In genomic region chr2:142585785-142586184, GRCh38 we compare ENCODE assay signal across 12 cellular contexts.
DNase-seq lines count a peak whose midpoint lies in the region; ATAC-seq, FAIRE-seq and TF ChIP-seq lines count a peak whose summit lies in the region.
"Had no signal": no experiment of that assay in that cellular context is flagged by ENCODE, and none has a peak within 500 bp of the region (broad histone marks: within the 10 kb centered on the region; RNA-seq: fewer than 3 reads in every experiment).

No MANE protein-coding gene starts in this region.

- in situ Hi-C loops in GM12878 (cut with MboI) (no loop called here), KBM-7 (cut with MboI; ENCODE audit: low pct_unique_long_range_greater_than_20kb, low sequenced_read_pairs) (no loop called here)

- peak; percentile 82 for ATAC-seq in GM19023 (IDR thresholded peaks at IDR 0.05; ENCODE audit: unreplicated experiment)
- ATAC-seq in GM21619 (IDR thresholded peaks at IDR 0.05; ENCODE audit: unreplicated experiment) = peak; percentile 88
- ATAC-seq in HG03097 (IDR thresholded peaks at IDR 0.05; ENCODE audit: low FRiP score, unreplicated experiment) = peak; percentile 69
- peak; percentile 88 for ATAC-seq in GM12878
- ATAC-seq in stimulated activated naive CD8-positive, alpha-beta T cell treated with anti-CD3 and anti-CD28 coated beads, Interleukin-15, Interleukin-2, amounts not matched to agents 100 U/mL and 50 U/mL, for 24 hours = no peak
- no peak for ATAC-seq in natural killer cell treated with Interleukin-12 subunit alpha and Interleukin-12 subunit beta and Interleukin-15 and Interleukin-18, amount 100 ng/mL, for 72 hours

- H3K27me3 ChIP-seq in GM12878 (replicated peaks in 1 of 2; ENCODE audit: control insufficient read depth in 2 of 2, insufficient read depth in 2 of 2, low read length in 1 of 2) = no peaks in the 10 kb centered on the region

- no peak for TF ChIP-seq CTCF in GM12878 (IDR thresholded peaks at IDR 0.05 in 2 of 3, conservative IDR thresholded peaks at IDR 0.05 in 1 of 3; ENCODE audit: control insufficient read depth in 2 of 3, extremely low read depth in 1 of 3, insufficient read depth in 1 of 3, low read depth in 3 of 3, low read length in 3 of 3)

- no peak overlapping the region for H3K27ac Mint-ChIP-seq in natural killer cell treated with Interleukin-12 subunit alpha and Interleukin-12 subunit beta and Interleukin-15 and Interleukin-18, amount 100 ng/mL, for 72 hours
- H3K27ac Mint-ChIP-seq: T-helper 2 cell treated with Interferon-gamma antibody and Interleukin-4, amounts not matched to agents 5 μg/mL and 100 μg/mL, for 36 hours had no signal

- no peak overlapping the region for H2AFZ ChIP-seq in GM12878 (ENCODE audit: control insufficient read depth, low read depth, low read length)

- no peak overlapping the region for H3K4me2 ChIP-seq in GM12878 (ENCODE audit: control insufficient read depth, insufficient read depth)

- BruUV-seq in GM12878 (replicated peaks; lab: Mats Ljungman, UMichigan) = no TSS peak

- H3K27ac ChIP-seq in GM12878 (ENCODE audit: control insufficient read depth, insufficient read depth) = no peak overlapping the region

- DNase-seq in GM12878 (ENCODE audit: low read depth, low spot score) = peak; percentile 21
- no peak for DNase-seq in stimulated activated naive CD8-positive, alpha-beta T cell treated with anti-CD3 and anti-CD28 coated beads, Interleukin-15, Interleukin-2, amounts not matched to agents 100 U/mL and 50 U/mL, for 24 hours
- DNase-seq in natural killer cell treated with Interleukin-12 subunit alpha and Interleukin-12 subunit beta and Interleukin-15 and Interleukin-18, amount 100 ng/mL, for 72 hours (ENCODE audit: low spot score) = no peak
- DNase-seq in iPS-NIHi7 (ENCODE audit: extremely low spot score) = no peak
- no peak for DNase-seq in KBM-7
- DNase-seq: COR-L47, dermis blood vessel endothelial cell, NCI-H1417 treated with DMSO at 0.1 percent for 48 hours had no signal

- POLR2A ChIA-PET in GM12878 (lab: Charles Lee) = interaction anchor here (1.1 kb wide), 1 partner anchor 10 kb away, joined by 3 read pairs; no protein-coding TSS in a partner anchor

- peaks cover 10% of the 10 kb centered on the region for H3K4me1 ChIP-seq in GM12878 (ENCODE audit: control insufficient read depth, insufficient read depth, low read length)

- TF ChIP-seq RAD21 in GM12878 (IDR thresholded peaks at IDR 0.05; ENCODE audit: insufficient read depth, low read depth, low read length) = no peak

- H3K4me3 Mint-ChIP-seq in natural killer cell treated with Interleukin-12 subunit alpha and Interleukin-12 subunit beta and Interleukin-15 and Interleukin-18, amount 100 ng/mL, for 72 hours = no peak overlapping the region
- H3K4me3 Mint-ChIP-seq: T-helper 2 cell treated with Interferon-gamma antibody and Interleukin-4, amounts not matched to agents 5 μg/mL and 100 μg/mL, for 36 hours had no signal

- no peak for TF ChIP-seq POLR2A in GM12878 (IDR thresholded peaks at IDR 0.05; ENCODE audit: low read depth, low read length)

- no peaks in the 10 kb centered on the region for H3K4me1 Mint-ChIP-seq in natural killer cell treated with Interleukin-12 subunit alpha and Interleukin-12 subunit beta and Interleukin-15 and Interleukin-18, amount 100 ng/mL, for 72 hours (ENCODE audit: low read depth in 2 of 2)

- no peaks in the 10 kb centered on the region for H3K36me3 Mint-ChIP-seq in natural killer cell treated with Interleukin-12 subunit alpha and Interleukin-12 subunit beta and Interleukin-15 and Interleukin-18, amount 100 ng/mL, for 72 hours

- H3K36me3 ChIP-seq in GM12878 (ENCODE audit: control insufficient read depth in 2 of 2, insufficient read depth in 2 of 2, low read length in 1 of 2) = no peaks in the 10 kb centered on the region

- H3K79me2 ChIP-seq in GM12878 (ENCODE audit: control insufficient read depth, insufficient read depth, low read length) = no peaks in the 10 kb centered on the region

- H3K9ac ChIP-seq in GM12878 (ENCODE audit: control insufficient read depth, insufficient read depth, low read length) = no peak overlapping the region

- peaks cover 15% of the 10 kb centered on the region for H3K9me3 Mint-ChIP-seq in natural killer cell treated with Interleukin-12 subunit alpha and Interleukin-12 subunit beta and Interleukin-15 and Interleukin-18, amount 100 ng/mL, for 72 hours
- H3K9me3 Mint-ChIP-seq: T-helper 2 cell treated with Interferon-gamma antibody and Interleukin-4, amounts not matched to agents 5 μg/mL and 100 μg/mL, for 36 hours had no signal

- H4K20me1 ChIP-seq in GM12878 (ENCODE audit: control insufficient read depth, insufficient read depth) = no peaks in the 10 kb centered on the region

- RAD21 ChIA-PET in GM12878 (lab: Charles Lee; ENCODE audit: unreplicated experiment) = no interaction called here

- TF ChIP-seq EP300 in GM12878 (IDR thresholded peaks at IDR 0.05; ENCODE audit: borderline replicate concordance in 1 of 2, control insufficient read depth in 1 of 2, low read depth in 2 of 2, low read length in 2 of 2) = no peak

- intact Hi-C loops in GM12878 (cut with micrococcal nuclease; ENCODE audit: unreplicated experiment) = no loop called here

- WGBS in GM12878 (ENCODE audit: insufficient coverage, insufficient replicate concordance, low lambda C conversion rate, missing lambda C conversion rate) = 23% methylated on average over 2 of the region's 2 CpGs

- CTCF ChIA-PET in GM12878 (lab: Yijun Ruan, JAX) = interaction anchor here (0.9 kb wide), 1 partner anchor 8 kb away, joined by 4 read pairs; no protein-coding TSS in a partner anchor

- SMC1A ChIA-PET in GM12878 (lab: Charles Lee; ENCODE audit: uncharacterized antibody, unreplicated experiment) = interaction anchor here (1.4 kb wide), 1 partner anchor 18 kb away, joined by 4 read pairs; no protein-coding TSS in a partner anchor

- H3K9me3 ChIP-seq in GM12878 (replicated peaks; ENCODE audit: control insufficient read depth, insufficient read depth, low read length) = no peaks in the 10 kb centered on the region

- H3K4me3 ChIP-seq in GM12878 = no peak overlapping the region

- peak; percentile 91 for FAIRE-seq in GM12878 (lab: Jason Lieb, UNC)

- no peaks in the 10 kb centered on the region for H3K27me3 Mint-ChIP-seq in natural killer cell treated with Interleukin-12 subunit alpha and Interleukin-12 subunit beta and Interleukin-15 and Interleukin-18, amount 100 ng/mL, for 72 hours

TF ChIP-seq in GM12878, 131 proteins besides CTCF, POLR2A, EP300 and RAD21 (continues in another document):
- TF ChIP-seq RUNX3 (IDR thresholded peaks at IDR 0.05; ENCODE audit: low read length) (peak; percentile 47; the same call in 1 of the 2 replicates), PRDM15 (CRISPR knock-in tag; IDR thresholded peaks at IDR 0.05) (no peak), ZNF24 (IDR thresholded peaks at IDR 0.05) (no peak), LARP7 (IDR thresholded peaks at IDR 0.05) (no peak), PAX5 (IDR thresholded peaks at IDR 0.05; ENCODE audit: borderline replicate concordance, low read depth, low read length) (no peak), CHD1 (IDR thresholded peaks at IDR 0.05; ENCODE audit: low read depth, low read length) (no peak), POU2F2 (IDR thresholded peaks at IDR 0.05; ENCODE audit: borderline replicate concordance, low read depth, low read length) (no peak), MEF2B (IDR thresholded peaks at IDR 0.05; ENCODE audit: partially characterized antibody, poor library complexity, severe bottlenecking) (no peak), BMI1 (IDR thresholded peaks at IDR 0.05; ENCODE audit: borderline replicate concordance) (no peak), ZZZ3 (IDR thresholded peaks at IDR 0.05; ENCODE audit: control insufficient read depth, insufficient read length, low read depth) (no peak), CREM (IDR thresholded peaks at IDR 0.05; ENCODE audit: low read depth) (no peak), SPI1 (IDR thresholded peaks at IDR 0.05; ENCODE audit: borderline replicate concordance, insufficient read depth, low read depth, low read length) (0 out of 2 replicates have a peak, but pooled peaks have one; percentile 8), BACH1 (IDR thresholded peaks at IDR 0.05; ENCODE audit: borderline replicate concordance) (no peak), STAT1 (conservative IDR thresholded peaks at IDR 0.05) (no peak)
- TF ChIP-seq, protein P1, sequence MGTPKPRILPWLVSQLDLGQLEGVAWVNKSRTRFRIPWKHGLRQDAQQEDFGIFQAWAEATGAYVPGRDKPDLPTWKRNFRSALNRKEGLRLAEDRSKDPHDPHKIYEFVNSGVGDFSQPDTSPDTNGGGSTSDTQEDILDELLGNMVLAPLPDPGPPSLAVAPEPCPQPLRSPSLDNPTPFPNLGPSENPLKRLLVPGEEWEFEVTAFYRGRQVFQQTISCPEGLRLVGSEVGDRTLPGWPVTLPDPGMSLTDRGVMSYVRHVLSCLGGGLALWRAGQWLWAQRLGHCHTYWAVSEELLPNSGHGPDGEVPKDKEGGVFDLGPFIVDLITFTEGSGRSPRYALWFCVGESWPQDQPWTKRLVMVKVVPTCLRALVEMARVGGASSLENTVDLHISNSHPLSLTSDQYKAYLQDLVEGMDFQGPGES (IDR thresholded peaks at IDR 0.05) = no peak

Comparison
In these comparisons a context has a peak if more than half of its experiments do, and no peak if none do; other contexts are left out.
1. ATAC-seq: peak in GM19023 (single experiment), GM21619 (single experiment), HG03097 (single experiment) and GM12878 (single experiment); none in stimulated activated naive CD8-positive, alpha-beta T cell treated with anti-CD3 and anti-CD28 coated beads, Interleukin-15, Interleukin-2, amounts not matched to agents 100 U/mL and 50 U/mL, for 24 hours (single experiment) and natural killer cell treated with Interleukin-12 subunit alpha and Interleukin-12 subunit beta and Interleukin-15 and Interleukin-18, amount 100 ng/mL, for 72 hours (0 of 2).